ENCODE assay signal across 9 cellular contexts in the genomic region with DNA sequence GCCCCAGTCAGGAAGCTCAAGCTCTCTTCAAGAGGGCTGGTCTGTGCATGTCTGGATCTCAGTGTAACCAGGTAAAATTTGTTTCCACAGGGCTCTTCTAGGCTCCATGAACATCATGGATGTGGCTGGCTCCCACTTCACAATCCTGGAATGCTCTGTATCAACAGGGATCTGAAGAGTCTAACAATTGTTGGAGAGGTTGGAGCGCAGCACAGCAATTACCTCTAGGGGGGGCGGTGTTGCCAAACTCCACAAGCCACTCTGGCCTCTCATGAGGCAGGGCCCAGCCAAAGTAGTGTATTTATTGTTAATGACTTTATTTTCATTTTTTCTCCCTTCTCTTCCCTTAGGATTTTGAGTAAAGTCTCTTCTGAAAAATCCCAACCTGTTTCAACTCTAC. TPM values are rescaled to one million over a fixed set of nuclear protein-coding genes. Genes with fewer than 3 reads are reported as not detected.
A peak's percentile ranks its signal among the peaks of the same experiment; 100 is the strongest.
DNase-seq lines count a peak whose midpoint lies in the region; ATAC-seq and TF ChIP-seq lines count a peak whose summit lies in the region.
"Had no signal": no experiment of that assay in that cellular context is flagged by ENCODE, and none has a peak within 500 bp of the region (broad histone marks: within the 10 kb centered on the region; RNA-seq: fewer than 3 reads in every experiment).

No MANE protein-coding gene starts in this region.

- H3K9me3 ChIP-seq in colonic mucosa = no peaks in the 10 kb centered on the region
- no peaks in the 10 kb centered on the region for H3K9me3 ChIP-seq in T-helper 17 cell (ENCODE audit: control insufficient read depth, low read length, poor library complexity, severe bottlenecking)

- H3K27me3 ChIP-seq in colonic mucosa = no peaks in the 10 kb centered on the region

- H3K4me1 Mint-ChIP-seq in T-helper 17 cell = peaks cover 3% of the 10 kb centered on the region

- H3K27ac ChIP-seq in colonic mucosa = no peak overlapping the region

- intact Hi-C loops in colonic mucosa (cut with DNase I) (no loop called here), sciatic nerve (cut with DNase I) (no loop called here)

- DNase-seq in stimulated activated CD4-positive, alpha-beta T cell treated with anti-CD3 and anti-CD28 coated beads, Interleukin-15, amount 100 ng/mL, for 24 hours = peak; percentile 21
- no peak for DNase-seq in stimulated activated CD4-positive, alpha-beta T cell treated with anti-CD3 and anti-CD28 coated beads, Interleukin-1b, Interleukin-23, amount 100 ng/mL, for 48 hours
- DNase-seq in NCI-H2227 treated with DMSO at 0.1 percent for 48 hours (lab: John Stamatoyannopoulos, UW) (peak; percentile 15), colonic mucosa (peak; percentile 26), sciatic nerve (ENCODE audit: low spot score) (no peak), T-helper 17 cell (no peak)
- DNase-seq: activated naive CD8-positive, alpha-beta T cell treated with anti-CD3 and anti-CD28 coated beads, Interleukin-2, amount 10 ng/mL, durations not matched to agents 7 days and 5 days had no signal

- no peaks in the 10 kb centered on the region for H3K36me3 Mint-ChIP-seq in T-helper 17 cell (ENCODE audit: low read depth)
- H3K36me3 Mint-ChIP-seq: activated naive CD8-positive, alpha-beta T cell treated with anti-CD3 and anti-CD28 coated beads, Interleukin-2, amount 10 ng/mL, durations not matched to agents 7 days and 5 days had no signal

- TF ChIP-seq CTCF in colonic mucosa (IDR thresholded peaks at IDR 0.05) = no peak

- H3K27ac Mint-ChIP-seq in T-helper 17 cell = no peak overlapping the region
- H3K27ac Mint-ChIP-seq: activated naive CD8-positive, alpha-beta T cell treated with anti-CD3 and anti-CD28 coated beads, Interleukin-2, amount 10 ng/mL, durations not matched to agents 7 days and 5 days had no signal

- H3K4me1 ChIP-seq in colonic mucosa = peaks cover 5% of the 10 kb centered on the region

- no peak overlapping the region for H3K9ac ChIP-seq in colonic mucosa (ENCODE audit: low read depth in 2 of 2, low read length in 2 of 2)

- no peak overlapping the region for H3K4me3 ChIP-seq in colonic mucosa

- no peak overlapping the region for H3K4me3 Mint-ChIP-seq in T-helper 17 cell
- H3K4me3 Mint-ChIP-seq: activated naive CD8-positive, alpha-beta T cell treated with anti-CD3 and anti-CD28 coated beads, Interleukin-2, amount 10 ng/mL, durations not matched to agents 7 days and 5 days had no signal

- no peaks in the 10 kb centered on the region for H3K36me3 ChIP-seq in colonic mucosa

- ATAC-seq in sciatic nerve (peak; percentile 52), GM19397 (IDR thresholded peaks at IDR 0.05; ENCODE audit: unreplicated experiment) (no peak), GM18907 (IDR thresholded peaks at IDR 0.05; ENCODE audit: unreplicated experiment) (no peak), T-helper 17 cell (no peak)

- no peaks in the 10 kb centered on the region for H3K27me3 Mint-ChIP-seq in T-helper 17 cell

RNA-seq across cellular contexts. Expression of a gene that starts 6.1 kb away (rescaled TPM):
- 10 to 100 TPM; 36.0 to 58.3 TPM for total RNA-seq in colonic mucosa
- total RNA-seq in sciatic nerve = 30.6 TPM
- total RNA-seq in T-helper 17 cell = 10 to 100 TPM; 49.5 to 53.8 TPM

RNA-seq across cellular contexts. Expression of a gene that starts 26.2 kb away (rescaled TPM):
- total RNA-seq in colonic mucosa (10 to 100 TPM; 60.8 to 64.6 TPM), sciatic nerve (57.8 TPM), T-helper 17 cell (10 to 100 TPM; 31.5 to 42.9 TPM)

RNA-seq across cellular contexts. Expression of a gene that starts 32.1 kb away (rescaled TPM):
- total RNA-seq in colonic mucosa (under 1 TPM; 0.13 to 0.52 TPM), sciatic nerve (not detected), T-helper 17 cell (not detected)
- total RNA-seq: activated naive CD8-positive, alpha-beta T cell treated with anti-CD3 and anti-CD28 coated beads, Interleukin-2, amount 10 ng/mL, durations not matched to agents 7 days and 5 days had no signal

RNA-seq across cellular contexts. Expression of a gene that starts 45.6 kb away (rescaled TPM):
- total RNA-seq in colonic mucosa (100 to 1,000 TPM; 206 to 255 TPM), sciatic nerve (278 TPM), T-helper 17 cell (100 to 1,000 TPM; 120 to 164 TPM)

RNA-seq across cellular contexts. Expression of a gene that starts 57.0 kb away (rescaled TPM):
- 10 to 100 TPM; 54.6 to 82.4 TPM for total RNA-seq in colonic mucosa
- 67.4 TPM for total RNA-seq in sciatic nerve
- 100 to 1,000 TPM; 118 to 120 TPM for total RNA-seq in T-helper 17 cell

Comparison
In these comparisons a context has a peak if more than half of its experiments do, and no peak if none do; other contexts are left out.
1. DNase-seq: peak in stimulated activated CD4-positive, alpha-beta T cell treated with anti-CD3 and anti-CD28 coated beads, Interleukin-15, amount 100 ng/mL, for 24 hours (single experiment), NCI-H2227 treated with DMSO at 0.1 percent for 48 hours (single experiment) and colonic mucosa (single experiment); none in stimulated activated CD4-positive, alpha-beta T cell treated with anti-CD3 and anti-CD28 coated beads, Interleukin-1b, Interleukin-23, amount 100 ng/mL, for 48 hours (single experiment), sciatic nerve (single experiment) and T-helper 17 cell (0 of 3).